Comparison of ENCODE assay signal across 13 cellular contexts in genomic region chr19:1136201-1136600, GRCh38. TPM values are rescaled to one million over a fixed set of nuclear protein-coding genes. Genes with fewer than 3 reads are reported as not detected.
DNase-seq lines count a peak whose midpoint lies in the region; FAIRE-seq and TF ChIP-seq lines count a peak whose summit lies in the region.
"Had no signal": no experiment of that assay in that cellular context is flagged by ENCODE, and none has a peak within 500 bp of the region (broad histone marks: within the 10 kb centered on the region; RNA-seq: fewer than 3 reads in every experiment).

No MANE protein-coding gene starts in this region.

- H3K9me3 ChIP-seq in endodermal cell (ENCODE audit: control insufficient read depth, low read length) = no peaks in the 10 kb centered on the region
- no peaks in the 10 kb centered on the region for H3K9me3 ChIP-seq in small intestine (ENCODE audit: control insufficient read depth, low read depth)
- no peaks in the 10 kb centered on the region for H3K9me3 ChIP-seq in kidney (ENCODE audit: control insufficient read depth in 1 of 2, low read length in 2 of 2)

- H3K4me3 ChIP-seq in endodermal cell (ENCODE audit: low read length) (no peak overlapping the region), small intestine (ENCODE audit: low read depth in 1 of 2, low read length in 2 of 2) (no peak overlapping the region), kidney (ENCODE audit: low read length in 2 of 2) (no peak overlapping the region)
- H3K4me3 ChIP-seq: PC-9 had no signal

- FAIRE-seq in small intestine (lab: Jason Lieb, UNC) (no peak), kidney (lab: Jason Lieb, UNC) (no peak)

- H3K27ac Mint-ChIP-seq in endodermal cell = no peak overlapping the region

- H3K4me1 ChIP-seq in endodermal cell (ENCODE audit: control insufficient read depth, insufficient read depth, low read length) (no peaks in the 10 kb centered on the region), small intestine (ENCODE audit: control insufficient read depth in 2 of 2, insufficient read depth in 1 of 2, low read depth in 1 of 2, low read length in 1 of 2) (peaks cover 3 to 15% of the 10 kb centered on the region in 2 donors), kidney (ENCODE audit: control insufficient read depth in 1 of 2, insufficient read depth in 1 of 2, low read depth in 1 of 2, low read length in 2 of 2) (peaks cover 0 to 20% of the 10 kb centered on the region in 2 donors)

- no peaks in the 10 kb centered on the region for H3K27me3 Mint-ChIP-seq in endodermal cell (ENCODE audit: insufficient read depth)

- no peaks in the 10 kb centered on the region for H3K9me3 Mint-ChIP-seq in endodermal cell

- H3K36me3 ChIP-seq in endodermal cell (ENCODE audit: control insufficient read depth, insufficient read depth, low read length) = peaks cover 14% of the 10 kb centered on the region
- H3K36me3 ChIP-seq in small intestine (ENCODE audit: control insufficient read depth in 2 of 2, insufficient read depth in 2 of 2, low read length in 2 of 2) = peaks cover 2 to 3% of the 10 kb centered on the region in 2 donors
- no peaks in the 10 kb centered on the region for H3K36me3 ChIP-seq in kidney (ENCODE audit: control insufficient read depth in 1 of 2, insufficient read depth in 2 of 2, low read length in 2 of 2)

- H3K4me3 Mint-ChIP-seq in endodermal cell = no peak overlapping the region

- no peaks in the 10 kb centered on the region for H3K4me1 Mint-ChIP-seq in endodermal cell

- peaks cover 17% of the 10 kb centered on the region for H3K36me3 Mint-ChIP-seq in endodermal cell (ENCODE audit: low read depth)

- H3K9ac ChIP-seq in endodermal cell (ENCODE audit: extremely low read depth, low read length, poor library complexity, severe bottlenecking) (no peak overlapping the region), kidney (ENCODE audit: low read length in 2 of 2) (no peak overlapping the region)

- no peak for TF ChIP-seq CTCF in endodermal cell (conservative IDR thresholded peaks at IDR 0.05)
- no peak for TF ChIP-seq CTCF in kidney (IDR thresholded peaks at IDR 0.05; ENCODE audit: borderline replicate concordance, extremely low read depth, insufficient read depth)

- 88 to 96% methylated on average over 4 to 12 of the region's 12 CpGs for WGBS in endodermal cell (ENCODE audit: insufficient coverage in 1 of 2, insufficient read length in 1 of 2), 2 experiments
- WGBS in small intestine, 3 donors = 11 to 36% (median 19%) methylated on average over 11 to 12 of the region's 12 CpGs

- H3K27me3 ChIP-seq in endodermal cell (ENCODE audit: control insufficient read depth, insufficient read depth, low read length, poor library complexity, severe bottlenecking) (no peaks in the 10 kb centered on the region), small intestine (ENCODE audit: control insufficient read depth in 2 of 2, insufficient read depth in 2 of 2, low read length in 2 of 2) (no peaks in the 10 kb centered on the region)

- H3K27ac ChIP-seq in endodermal cell (ENCODE audit: low read depth, low read length) = peak overlapping the region; percentile 32
- peak overlapping the region; percentile 46 to 88 for H3K27ac ChIP-seq in small intestine (ENCODE audit: low read depth in 1 of 2, low read length in 1 of 2)
- peak overlapping the region in 1 of 2 donors; percentile 47 for H3K27ac ChIP-seq in kidney (ENCODE audit: low read depth in 2 of 2, low read length in 2 of 2)
- H3K27ac ChIP-seq: PC-9 had no signal

- intact Hi-C loops in kidney (cut with DNase I) = no loop called here

- DNase-seq in NCI-H2107 treated with DMSO at 0.1 percent for 48 hours (lab: John Stamatoyannopoulos, UW; ENCODE audit: unreplicated experiment) (peak; percentile 39), NCI-H2107 (lab: John Stamatoyannopoulos, UW) (no peak), NCI-H146 treated with DMSO at 0.1 percent for 48 hours (lab: John Stamatoyannopoulos, UW; ENCODE audit: unreplicated experiment) (peak; percentile 24), endodermal cell (no peak), small intestine (peak; percentile 91), GM03348 (ENCODE audit: low spot score) (no peak), kidney (no peak)
- no peak for DNase-seq in stimulated activated CD8-positive, alpha-beta memory T cell treated with anti-CD3 and anti-CD28 coated beads, Interleukin-4, amount 100 ng/mL, for 48 hours
- DNase-seq: 8988T; NCI-H1105 treated with DMSO at 0.1 percent for 48 hours; PC-9; stimulated activated naive CD4-positive, alpha-beta T cell treated with Interleukin-2 at 50 U/mL for 16 hours; T-helper 9 cell had no signal

RNA-seq across cellular contexts. Expression of gene GPX4, which starts 32.4 kb away (rescaled TPM):
- total RNA-seq in endodermal cell (100 to 1,000 TPM; 331 to 449 TPM), kidney (268 TPM)
- polyA plus RNA-seq in endodermal cell (2013, experiment 1 of 2) = 418 TPM
- polyA plus RNA-seq in endodermal cell (2013, experiment 2 of 2) = 416 TPM
- polyA plus RNA-seq in small intestine (1,000 to 10,000 TPM in 2 of 3 donors, 100 to 1,000 TPM in 1; 335 to 1,298 (median 1,178) TPM), kidney (ENCODE audit: insufficient read depth, low read depth, low replicate concordance) (966 TPM)

RNA-seq across cellular contexts. Expression of gene SBNO2, which starts 37.9 kb away (rescaled TPM):
- total RNA-seq in endodermal cell (10 to 100 TPM; 43.3 to 50.4 TPM), kidney (156 TPM)
- polyA plus RNA-seq in endodermal cell (2013, experiment 1 of 2) = 17.7 TPM
- 17.6 TPM for polyA plus RNA-seq in endodermal cell (2013, experiment 2 of 2)
- polyA plus RNA-seq in small intestine (10 to 100 TPM; 19.7 to 32.1 (median 19.7) TPM), kidney (ENCODE audit: insufficient read depth, low read depth, low replicate concordance) (12.2 TPM)

RNA-seq across cellular contexts. Expression of gene POLR2E, which starts 41.0 kb away (rescaled TPM):
- total RNA-seq in endodermal cell (100 to 1,000 TPM; 225 to 254 TPM), kidney (158 TPM)
- 192 TPM for polyA plus RNA-seq in endodermal cell (2013, experiment 1 of 2)
- 174 TPM for polyA plus RNA-seq in endodermal cell (2013, experiment 2 of 2)
- polyA plus RNA-seq in small intestine (100 to 1,000 TPM; 141 to 189 (median 143) TPM), kidney (ENCODE audit: insufficient read depth, low read depth, low replicate concordance) (189 TPM)

Comparison
In these comparisons a context has a peak if more than half of its experiments do, and no peak if none do; other contexts are left out.
1. DNase-seq: peak in NCI-H2107 treated with DMSO at 0.1 percent for 48 hours (single experiment), NCI-H146 treated with DMSO at 0.1 percent for 48 hours (single experiment) and small intestine (single experiment); none in NCI-H2107 (single experiment), endodermal cell (single experiment), GM03348 (single experiment), kidney (single experiment) and stimulated activated CD8-positive, alpha-beta memory T cell treated with anti-CD3 and anti-CD28 coated beads, Interleukin-4, amount 100 ng/mL, for 48 hours (single experiment).